8 cellular contexts compared by ENCODE assay signal in the genomic region with DNA sequence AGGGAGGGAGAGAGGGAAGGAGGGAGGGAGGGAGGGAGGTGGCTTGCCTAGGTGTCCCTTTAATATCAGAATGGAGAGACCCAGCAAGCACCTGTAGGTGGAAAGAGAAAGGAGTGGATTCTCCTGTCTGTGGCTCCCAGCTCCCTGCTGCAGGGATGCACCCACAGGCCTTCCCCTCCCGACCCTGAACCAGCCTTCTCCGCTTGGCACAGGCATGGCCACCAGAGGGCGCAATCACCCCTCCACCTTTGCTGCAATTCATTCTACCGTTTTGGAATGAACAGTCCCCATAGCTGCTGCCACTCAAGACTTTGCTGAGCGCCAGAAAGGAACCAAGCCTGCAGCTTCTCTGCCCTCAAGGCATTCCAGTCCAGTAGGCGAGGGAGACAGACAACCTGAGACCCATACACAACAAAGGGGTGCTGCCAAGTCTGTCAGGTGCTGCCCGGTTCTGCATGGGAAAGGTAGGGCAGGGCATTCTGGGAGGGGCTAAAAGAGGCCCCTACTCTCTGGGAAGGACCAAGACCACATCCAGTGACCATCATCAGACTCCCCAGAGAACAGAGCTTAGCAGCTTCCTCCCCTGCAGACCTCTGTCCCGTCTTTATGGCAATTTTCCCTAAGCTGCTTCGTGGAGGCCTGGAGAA. TPM values are rescaled to one million over a fixed set of nuclear protein-coding genes. Genes with fewer than 3 reads are reported as not detected.
DNase-seq lines count a peak whose midpoint lies in the region; ATAC-seq and TF ChIP-seq lines count a peak whose summit lies in the region.

No MANE protein-coding gene starts in this region.

- H2AFZ ChIP-seq in SU-DHL-6 (ENCODE audit: low read depth, low read length, severe bottlenecking) = no peak overlapping the region

- peaks cover 28% of the 10 kb centered on the region for H3K79me2 ChIP-seq in SU-DHL-6 (ENCODE audit: insufficient read depth, low read length)

- H3K4me1 Mint-ChIP-seq in activated naive CD4-positive, alpha-beta T cell treated with anti-CD3 and anti-CD28 coated beads, Interleukin-2, amount 50 U/mL, for 24 hours = peaks cover 83% of the 10 kb centered on the region
- peaks cover 2% of the 10 kb centered on the region for H3K4me1 Mint-ChIP-seq in progenitor cell of endocrine pancreas (ENCODE audit: low read depth)

- no TSS peak for BruUV-seq in A673 (replicated peaks; lab: Mats Ljungman, UMichigan)

- DNase-seq in A673 (ENCODE audit: low spot score) (peak; percentile 71), MV-4-11 (lab: John Stamatoyannopoulos, UW) (peak; percentile 66), head of caudate nucleus (peak; percentile 77 to 94 (median 90)), progenitor cell of endocrine pancreas (ENCODE audit: low spot score, unreplicated experiment) (peak; percentile 88), ureter (ENCODE audit: low spot score) (peak; percentile 92)

- CTCF ChIA-PET in A673 (lab: Charles Lee) = interaction anchor here (0.7 to 1.7 kb wide), 6 partner anchors 9 to 119 kb away, joined by 3 to 13 read pairs (median 4); a partner anchor contains a TSS

- H3K4me1 ChIP-seq in A673 (ENCODE audit: insufficient read depth, low read length, poor library complexity, severe bottlenecking) = no peaks in the 10 kb centered on the region

- H3K4me2 ChIP-seq in SU-DHL-6 (ENCODE audit: low read depth, low read length, poor library complexity, severe bottlenecking) = no peak overlapping the region

- H3K4me3 Mint-ChIP-seq in activated naive CD4-positive, alpha-beta T cell treated with anti-CD3 and anti-CD28 coated beads, Interleukin-2, amount 50 U/mL, for 24 hours = no peak overlapping the region
- no peak overlapping the region for H3K4me3 Mint-ChIP-seq in progenitor cell of endocrine pancreas (ENCODE audit: low read depth)

- H3K27ac ChIP-seq in A673 (ENCODE audit: low read depth, low read length, poor library complexity, severe bottlenecking) (no peak overlapping the region), SU-DHL-6 (ENCODE audit: low read depth, low read length) (no peak overlapping the region)

- H3F3A ChIP-seq in SU-DHL-6 (ENCODE audit: insufficient read depth) = no peaks in the 10 kb centered on the region

- H3K9me3 Mint-ChIP-seq in activated naive CD4-positive, alpha-beta T cell treated with anti-CD3 and anti-CD28 coated beads, Interleukin-2, amount 50 U/mL, for 24 hours = no peaks in the 10 kb centered on the region
- no peaks in the 10 kb centered on the region for H3K9me3 Mint-ChIP-seq in progenitor cell of endocrine pancreas (ENCODE audit: low read depth)

- no peak overlapping the region for H3K9ac ChIP-seq in SU-DHL-6 (ENCODE audit: low read length)

- H3K27me3 ChIP-seq in A673 (replicated peaks; ENCODE audit: insufficient read depth, low read depth, low read length, poor library complexity) = no peaks in the 10 kb centered on the region
- no peaks in the 10 kb centered on the region for H3K27me3 ChIP-seq in SU-DHL-6 (ENCODE audit: low read length)

- no peaks in the 10 kb centered on the region for H4K20me1 ChIP-seq in SU-DHL-6 (ENCODE audit: low read depth, low read length)

- H3K9me3 ChIP-seq in A673 (ENCODE audit: low read depth, low read length, poor library complexity, severe bottlenecking) (no peaks in the 10 kb centered on the region), SU-DHL-6 (ENCODE audit: insufficient read depth, low read length) (no peaks in the 10 kb centered on the region)

- H3K27me3 Mint-ChIP-seq in activated naive CD4-positive, alpha-beta T cell treated with anti-CD3 and anti-CD28 coated beads, Interleukin-2, amount 50 U/mL, for 24 hours = no peaks in the 10 kb centered on the region
- no peaks in the 10 kb centered on the region for H3K27me3 Mint-ChIP-seq in progenitor cell of endocrine pancreas

- H3K9me2 ChIP-seq in SU-DHL-6 (replicated peaks; ENCODE audit: insufficient read depth, low read length) = no peaks in the 10 kb centered on the region

- H3K27ac Mint-ChIP-seq in activated naive CD4-positive, alpha-beta T cell treated with anti-CD3 and anti-CD28 coated beads, Interleukin-2, amount 50 U/mL, for 24 hours = peak overlapping the region; percentile 25
- no peak overlapping the region for H3K27ac Mint-ChIP-seq in progenitor cell of endocrine pancreas

- H3K36me3 Mint-ChIP-seq in activated naive CD4-positive, alpha-beta T cell treated with anti-CD3 and anti-CD28 coated beads, Interleukin-2, amount 50 U/mL, for 24 hours = peaks cover 2% of the 10 kb centered on the region
- peaks cover 3% of the 10 kb centered on the region for H3K36me3 Mint-ChIP-seq in progenitor cell of endocrine pancreas (ENCODE audit: insufficient read depth)

- ATAC-seq in GM18867 (IDR thresholded peaks at IDR 0.05; ENCODE audit: unreplicated experiment) = peak; percentile 47

- TF ChIP-seq CTCF in A673 (conservative IDR thresholded peaks at IDR 0.05; ENCODE audit: low read depth, low read length) (peak; percentile 72), SU-DHL-6 (IDR thresholded peaks at IDR 0.05; ENCODE audit: insufficient read depth, low read length, poor library complexity, severe bottlenecking) (peak; percentile 89), progenitor cell of endocrine pancreas (IDR thresholded peaks at IDR 0.05; ENCODE audit: unreplicated experiment) (peak; percentile 94)

- H3K36me3 ChIP-seq in A673 (ENCODE audit: insufficient read depth, low read length, poor library complexity, severe bottlenecking) (no peaks in the 10 kb centered on the region), SU-DHL-6 (ENCODE audit: low read length) (no peaks in the 10 kb centered on the region)

- POLR2A ChIA-PET in A673 (lab: Charles Lee; ENCODE audit: low non-redundant PET) = no interaction called here

- H3K4me3 ChIP-seq in A673 (ENCODE audit: low read depth, low read length, poor library complexity, severe bottlenecking) = no peak overlapping the region
- H3K4me3 ChIP-seq in SU-DHL-6 (ENCODE audit: insufficient read depth, low read length, poor library complexity, severe bottlenecking) = no peak overlapping the region

- intact Hi-C loops in A673 (cut with micrococcal nuclease; ENCODE audit: unreplicated experiment) = loop anchor here (1.0 to 5.0 kb wide), 2 partner anchors 119 to 227 kb away; a partner anchor contains a TSS
- intact Hi-C loops in head of caudate nucleus (cut with DNase I) = loop anchor here (5.0 kb wide), 1 partner anchor 117 kb away; no protein-coding TSS in a partner anchor

RNA-seq across cellular contexts. Expression of a gene that starts 4.9 kb away (rescaled TPM):
- not detected in 2 replicates for total RNA-seq in A673 (2021)
- not detected in 2 replicates for total RNA-seq in progenitor cell of endocrine pancreas
- 0.26 TPM for total RNA-seq in ureter

RNA-seq across cellular contexts. Expression of a gene that starts 18.5 kb away (rescaled TPM):
- total RNA-seq in A673 (2021) = 18.3 and 21.0 TPM in 2 replicates
- total RNA-seq in progenitor cell of endocrine pancreas = 27.6 and 31.5 TPM in 2 replicates
- total RNA-seq in ureter = 65.3 TPM

RNA-seq across cellular contexts. Expression of a gene that starts 22.5 kb away (rescaled TPM):
- total RNA-seq in A673 (2021) (52.2 and 58.6 TPM in 2 replicates), progenitor cell of endocrine pancreas (29.5 and 32.2 TPM in 2 replicates), ureter (144 TPM)

RNA-seq across cellular contexts. Expression of a gene that starts 25.1 kb away (rescaled TPM):
- total RNA-seq in A673 (2021) = 3.6 and 5.8 TPM in 2 replicates
- 6.1 and 6.7 TPM in 2 replicates for total RNA-seq in progenitor cell of endocrine pancreas
- 16.1 TPM for total RNA-seq in ureter

RNA-seq across cellular contexts. Expression of a gene that starts 57.9 kb away (rescaled TPM):
- total RNA-seq in A673 (2021) (50.1 and 54.3 TPM in 2 replicates), progenitor cell of endocrine pancreas (89.3 and 93.1 TPM in 2 replicates), ureter (81.6 TPM)
